15 cellular contexts compared by ENCODE assay signal in genomic region chr3:37387462-37387861, GRCh38.
DNase-seq lines count a peak whose midpoint lies in the region; FAIRE-seq and TF ChIP-seq lines count a peak whose summit lies in the region.
"Had no signal": no experiment of that assay in that cellular context is flagged by ENCODE, and none has a peak within 500 bp of the region (broad histone marks: within the 10 kb centered on the region; RNA-seq: fewer than 3 reads in every experiment).

No MANE protein-coding gene starts in this region.

- H3K4me3 ChIP-seq in GM23248 (no peak overlapping the region), bronchial epithelial cell (ENCODE audit: low read depth, low read length) (no peak overlapping the region), muscle layer of colon (ENCODE audit: low read depth in 1 of 2, low read length in 2 of 2) (peak overlapping the region in 1 of 2 donors; percentile 34), stomach smooth muscle (ENCODE audit: low read length in 2 of 2) (no peak overlapping the region), mesenchymal stem cell (ENCODE audit: insufficient read depth in 1 of 2, low read depth in 1 of 2, low read length in 2 of 2) (no peak overlapping the region)
- H3K4me3 ChIP-seq: A549 had no signal

- H3K9me2 ChIP-seq in GM23248 (ENCODE audit: insufficient read depth), result no peaks in the 10 kb centered on the region

- H2BK12ac ChIP-seq in mesenchymal stem cell (ENCODE audit: low read length in 2 of 2), result no peak overlapping the region

- peaks cover 7% of the 10 kb centered on the region; the same call in 1 of the 2 replicates for H3K79me2 ChIP-seq in GM23248 (ENCODE audit: insufficient read depth)

- in situ Hi-C loops in GM23248 (cut with MboI), result no loop called here

- H3K79me1 ChIP-seq in mesenchymal stem cell (replicated peaks; ENCODE audit: low read length, poor library complexity, severe bottlenecking), result peaks cover 15% of the 10 kb centered on the region

- H3K9me3 ChIP-seq in GM23248 (ENCODE audit: low read depth), result no peaks in the 10 kb centered on the region
- H3K9me3 ChIP-seq in muscle layer of colon (ENCODE audit: low read length), result no peaks in the 10 kb centered on the region
- H3K9me3 ChIP-seq in stomach smooth muscle (ENCODE audit: control insufficient read depth in 2 of 2, low read length in 2 of 2), result no peaks in the 10 kb centered on the region
- H3K9me3 ChIP-seq in mesenchymal stem cell (ENCODE audit: control insufficient read depth, low read length), result no peaks in the 10 kb centered on the region
- H3K9me3 ChIP-seq: A549 had no signal

- no peak overlapping the region for H3K14ac ChIP-seq in mesenchymal stem cell (ENCODE audit: low read length in 2 of 2)

- no peak overlapping the region for H2BK120ac ChIP-seq in mesenchymal stem cell (ENCODE audit: low read depth, low read length)

- WGBS in GM23248 (ENCODE audit: low coverage in 1 of 2, low lambda C conversion rate in 2 of 2, missing lambda C conversion rate in 2 of 2), 2 experiments, result 37 to 48% methylated on average over 5 of the region's 5 CpGs
- WGBS in mesenchymal stem cell, result 97% methylated on average over 5 of the region's 5 CpGs

- FAIRE-seq in bronchial epithelial cell (lab: Jason Lieb, UNC), result peak; percentile 36
- FAIRE-seq: A549, GM18507, HepG2, HTR-8/SVneo had no signal

- H3K4ac ChIP-seq in mesenchymal stem cell (ENCODE audit: low read depth in 1 of 2, low read length in 2 of 2), result no peak overlapping the region

- H2AK5ac ChIP-seq in mesenchymal stem cell (ENCODE audit: low read length, severe bottlenecking), result no peak overlapping the region

- DNase-seq in GM23248 (peak; percentile 8), bronchial epithelial cell (ENCODE audit: low read depth) (no peak), retina (no peak), mesenchymal stem cell (no peak), T-helper 1 cell (no peak)
- DNase-seq in stimulated activated CD4-positive, alpha-beta T cell treated with anti-CD3 and anti-CD28 coated beads, Interleukin-2, amount 100 ng/mL, for 24 hours, result no peak
- DNase-seq: CD8-positive, alpha-beta memory T cell; GOT3; H9 had no signal

- H4K20me1 ChIP-seq in GM23248 (ENCODE audit: insufficient read depth), result no peaks in the 10 kb centered on the region

- no peak overlapping the region for H3K23ac ChIP-seq in mesenchymal stem cell (ENCODE audit: low read length in 2 of 2)

- H3K36me3 ChIP-seq in GM23248 (ENCODE audit: low read depth) (peaks cover 21% of the 10 kb centered on the region; the same call in 1 of the 2 replicates), bronchial epithelial cell (ENCODE audit: control insufficient read depth, insufficient read depth, low read length) (peaks cover 8% of the 10 kb centered on the region), muscle layer of colon (ENCODE audit: insufficient read depth, low read length) (peaks cover 12% of the 10 kb centered on the region), stomach smooth muscle (ENCODE audit: control insufficient read depth in 2 of 2, insufficient read depth in 2 of 2, low read length in 2 of 2) (peaks cover 5 to 17% of the 10 kb centered on the region in 2 donors), mesenchymal stem cell (ENCODE audit: control insufficient read depth in 1 of 2, insufficient read depth in 2 of 2, low read depth in 1 of 2, low read length in 2 of 2) (peaks cover 35 to 73% of the 10 kb centered on the region in 2 experiments)

- H2AFZ ChIP-seq in GM23248 (no peak overlapping the region), mesenchymal stem cell (ENCODE audit: low read depth, low read length) (no peak overlapping the region)

- H3K27ac ChIP-seq in GM23248 (no peak overlapping the region), muscle layer of colon (ENCODE audit: low read depth, low read length) (peak overlapping the region; percentile 24), stomach smooth muscle (ENCODE audit: low read length) (peak overlapping the region; percentile 60), mesenchymal stem cell (ENCODE audit: low read length, poor library complexity, severe bottlenecking) (no peak overlapping the region)
- H3K27ac ChIP-seq: A549 had no signal

- TF ChIP-seq CTCF in bronchial epithelial cell (IDR thresholded peaks at IDR 0.05; ENCODE audit: insufficient read depth, low read length, severe bottlenecking), result no peak

- H3K18ac ChIP-seq in mesenchymal stem cell (ENCODE audit: low read depth in 1 of 2, low read length in 2 of 2), result no peak overlapping the region

- H3K4me2 ChIP-seq in GM23248 (ENCODE audit: unreplicated experiment) (no peak overlapping the region), mesenchymal stem cell (ENCODE audit: low read length, poor library complexity, severe bottlenecking) (no peak overlapping the region)
- H3K4me2 ChIP-seq: A549 had no signal

- H2BK5ac ChIP-seq in mesenchymal stem cell (ENCODE audit: low read depth, low read length, poor library complexity, severe bottlenecking), result no peak overlapping the region

- H3K27me3 ChIP-seq in GM23248 (replicated peaks; ENCODE audit: insufficient read depth) (no peaks in the 10 kb centered on the region), bronchial epithelial cell (ENCODE audit: control insufficient read depth, insufficient read depth, low read length) (no peaks in the 10 kb centered on the region), muscle layer of colon (ENCODE audit: control insufficient read depth in 1 of 2, insufficient read depth in 2 of 2, low read length in 2 of 2) (no peaks in the 10 kb centered on the region), stomach smooth muscle (ENCODE audit: control insufficient read depth in 1 of 2, insufficient read depth in 2 of 2, low read length in 2 of 2) (no peaks in the 10 kb centered on the region), mesenchymal stem cell (ENCODE audit: control insufficient read depth in 1 of 2, insufficient read depth in 1 of 2, low read length in 2 of 2) (no peaks in the 10 kb centered on the region)

- no peak overlapping the region for H2BK15ac ChIP-seq in mesenchymal stem cell (ENCODE audit: low read depth, poor library complexity, severe bottlenecking)

- H4K91ac ChIP-seq in mesenchymal stem cell (ENCODE audit: low read length), result no peak overlapping the region

- no peak overlapping the region for H4K8ac ChIP-seq in mesenchymal stem cell (ENCODE audit: low read length)

- H3K9ac ChIP-seq in GM23248 (no peak overlapping the region), muscle layer of colon (ENCODE audit: low read length) (no peak overlapping the region), stomach smooth muscle (ENCODE audit: low read length in 2 of 2) (no peak overlapping the region), mesenchymal stem cell (ENCODE audit: low read length) (no peak overlapping the region)

- no peaks in the 10 kb centered on the region for H3K4me1 ChIP-seq in GM23248 (ENCODE audit: insufficient read depth)
- H3K4me1 ChIP-seq in muscle layer of colon (ENCODE audit: insufficient read depth, low read length), result peaks cover 18% of the 10 kb centered on the region
- H3K4me1 ChIP-seq in stomach smooth muscle (ENCODE audit: control insufficient read depth, insufficient read depth, low read length), result peaks cover 15% of the 10 kb centered on the region
- H3K4me1 ChIP-seq in mesenchymal stem cell (ENCODE audit: control insufficient read depth, insufficient read depth, low read depth, low read length), result no peaks in the 10 kb centered on the region
- H3K4me1 ChIP-seq: A549 had no signal

- no peaks in the 10 kb centered on the region for H3F3A ChIP-seq in GM23248 (ENCODE audit: insufficient read depth)

Comparison
In these comparisons a context has a peak if more than half of its experiments do, and no peak if none do; other contexts are left out.
1. H3K27ac ChIP-seq: peak in muscle layer of colon (single experiment) and stomach smooth muscle (single experiment); none in GM23248 (single experiment) and mesenchymal stem cell (single experiment).